9 cellular contexts compared by ENCODE assay signal in the genomic region with DNA sequence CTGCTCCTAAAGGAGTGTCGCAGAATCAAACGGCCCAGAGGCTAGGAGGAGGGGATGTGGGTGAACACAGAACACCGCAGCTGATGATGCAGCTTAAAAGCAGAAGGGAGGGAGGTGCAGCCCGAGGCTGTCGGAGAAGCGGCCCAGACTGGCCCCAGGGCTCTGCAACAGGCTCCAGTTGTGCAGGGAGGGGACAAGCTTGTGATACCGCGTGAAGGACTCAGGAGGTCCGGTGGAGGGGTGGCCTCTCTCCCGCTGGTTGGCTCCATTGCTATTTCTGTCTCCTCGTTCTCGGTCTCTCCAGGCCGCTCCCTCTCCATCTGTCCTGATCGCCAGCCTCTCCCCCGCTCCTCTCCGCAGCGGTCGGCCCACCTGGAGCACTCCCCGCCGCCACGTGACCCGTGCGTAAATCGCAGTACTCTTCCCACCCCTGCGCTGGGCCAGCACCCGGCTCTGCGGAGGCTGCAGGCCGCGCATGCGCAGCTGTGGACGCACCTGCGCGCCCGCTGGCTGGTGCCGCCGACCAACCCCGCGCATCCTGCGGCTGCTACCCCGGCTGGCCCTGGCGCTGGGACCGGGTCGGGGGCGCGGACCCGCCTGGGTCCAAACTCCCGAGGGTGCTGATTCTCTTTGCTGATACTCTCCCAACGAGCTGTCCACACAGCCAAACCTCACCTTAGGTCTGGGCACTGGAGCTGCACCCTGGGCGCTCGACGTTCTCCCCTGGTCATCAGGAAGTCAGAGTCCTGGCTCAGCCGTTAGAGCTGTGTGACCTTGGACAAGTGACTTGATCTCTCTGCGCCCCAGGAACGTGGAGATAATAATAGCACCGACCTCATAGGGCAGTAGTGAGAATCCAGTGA. TPM values are rescaled to one million over a fixed set of nuclear protein-coding genes. Genes with fewer than 3 reads are reported as not detected.
DNase-seq lines count a peak whose midpoint lies in the region; ATAC-seq and TF ChIP-seq lines count a peak whose summit lies in the region.
"Had no signal": no experiment of that assay in that cellular context is flagged by ENCODE, and none has a peak within 500 bp of the region (broad histone marks: within the 10 kb centered on the region; RNA-seq: fewer than 3 reads in every experiment).

No MANE protein-coding gene starts in this region.

- intact Hi-C loops in ascending aorta (cut with DNase I), result no loop called here

- H3K4me3 ChIP-seq in ascending aorta, result peak overlapping the region; percentile 47 to 62

- no peaks in the 10 kb centered on the region for H3K9me3 ChIP-seq in ascending aorta

- ATAC-seq in HG03159 (IDR thresholded peaks at IDR 0.05; ENCODE audit: unreplicated experiment), result no peak
- no peak for ATAC-seq in HG02623 (IDR thresholded peaks at IDR 0.05; ENCODE audit: unreplicated experiment)

- peak overlapping the region in 1 of 2 donors; percentile 7 for H3K27ac ChIP-seq in ascending aorta
- H3K27ac ChIP-seq: epithelial cell of prostate had no signal

- peaks cover 0 to 16% of the 10 kb centered on the region in 2 donors for H3K4me1 ChIP-seq in ascending aorta

- peak; percentile 68 for DNase-seq in GM03348 (ENCODE audit: low spot score)
- DNase-seq in NCI-H1694 treated with DMSO at 0.1 percent for 48 hours (lab: John Stamatoyannopoulos, UW), result peak; percentile 76
- peak; percentile 49 to 85 (median 72) for DNase-seq in T-helper 2 cell
- DNase-seq in ascending aorta (ENCODE audit: low spot score in 2 of 2), result no peak
- peak; percentile 58 to 71 for DNase-seq in hippocampal formation (lab: John Stamatoyannopoulos, UW)
- peak; percentile 89 for DNase-seq in retina

- TF ChIP-seq CTCF in ascending aorta (IDR thresholded peaks at IDR 0.05), result no peak

- H3K27me3 ChIP-seq in ascending aorta, result no peaks in the 10 kb centered on the region

- no peaks in the 10 kb centered on the region for H3K36me3 ChIP-seq in ascending aorta

RNA-seq across cellular contexts. Expression of a gene that starts 3.7 kb away (rescaled TPM):
- 29.3 TPM for total RNA-seq in ascending aorta

Comparison
In these comparisons a context has a peak if more than half of its experiments do, and no peak if none do; other contexts are left out.
1. DNase-seq: peak in GM03348 (single experiment), NCI-H1694 treated with DMSO at 0.1 percent for 48 hours (single experiment), T-helper 2 cell (5 of 5), hippocampal formation (2 of 2) and retina (single experiment); none in ascending aorta (0 of 2).